ENCODE assay signal across 8 cellular contexts in genomic region chr17:19766421-19767270, GRCh38. TPM values are rescaled to one million over a fixed set of nuclear protein-coding genes. Genes with fewer than 3 reads are reported as not detected.
DNase-seq lines count a peak whose midpoint lies in the region; ATAC-seq and TF ChIP-seq lines count a peak whose summit lies in the region.

No MANE protein-coding gene starts in this region.

- peak overlapping the region; percentile 21 for H2AFZ ChIP-seq in osteoblast (ENCODE audit: low read length)

- DNase-seq in DMS79 treated with DMSO at 0.1 percent for 48 hours (lab: John Stamatoyannopoulos, UW) (peak; percentile 20), DMS79 (lab: John Stamatoyannopoulos, UW) (no peak), HuH-7 (ENCODE audit: low spot score) (peak; percentile 76), RPMI8226 (peak; percentile 67), foreskin fibroblast (peak; percentile 36 to 84), osteoblast (ENCODE audit: insufficient read length, low spot score, missing footprints) (peak; percentile 93), tibial artery (peak; percentile 75 to 85)

- intact Hi-C loops in tibial artery (cut with DNase I; ENCODE audit: low total_unique reads) = loop anchor here (5.0 kb wide), 1 partner anchor 254 kb away; no protein-coding TSS in a partner anchor

- TF ChIP-seq CTCF in foreskin fibroblast (IDR thresholded peaks at IDR 0.05; ENCODE audit: low read depth, low read length) = peak; percentile 99
- peak; percentile 95 for TF ChIP-seq CTCF in osteoblast (IDR thresholded peaks at IDR 0.05; ENCODE audit: extremely low read depth, low read depth, low read length)
- TF ChIP-seq CTCF in tibial artery (IDR thresholded peaks at IDR 0.05) = peak; percentile 92 to 98

- no peaks in the 10 kb centered on the region for H4K20me1 ChIP-seq in osteoblast (ENCODE audit: insufficient read depth, low read length)

- H3K4me2 ChIP-seq in osteoblast (ENCODE audit: insufficient read depth, low read length) = no peak overlapping the region

- peak overlapping the region; percentile 31 for H3K27ac Mint-ChIP-seq in activated T-helper 17 cell treated with anti-CD3 and anti-CD28 coated beads, Interleukin-2, amount 50 U/mL, for 72 hours

- no peaks in the 10 kb centered on the region for H3K9me3 Mint-ChIP-seq in activated T-helper 17 cell treated with anti-CD3 and anti-CD28 coated beads, Interleukin-2, amount 50 U/mL, for 72 hours

- H3K9me3 ChIP-seq in osteoblast (ENCODE audit: low read depth, low read length) = no peaks in the 10 kb centered on the region
- H3K9me3 ChIP-seq in tibial artery = no peaks in the 10 kb centered on the region

- ATAC-seq in activated T-helper 17 cell treated with anti-CD3 and anti-CD28 coated beads, Interleukin-2, amount 50 U/mL, for 72 hours (replicated peaks) = peak; percentile 86

- H3K4me3 ChIP-seq in foreskin fibroblast (ENCODE audit: low read depth in 1 of 2, low read length in 2 of 2) (no peak overlapping the region), osteoblast (ENCODE audit: insufficient read depth, low read length) (no peak overlapping the region), tibial artery (no peak overlapping the region)

- no peaks in the 10 kb centered on the region for H3K36me3 Mint-ChIP-seq in activated T-helper 17 cell treated with anti-CD3 and anti-CD28 coated beads, Interleukin-2, amount 50 U/mL, for 72 hours (ENCODE audit: low read depth)

- peaks cover 16% of the 10 kb centered on the region for H3K4me1 ChIP-seq in osteoblast (ENCODE audit: insufficient read depth, low read length)
- H3K4me1 ChIP-seq in tibial artery = peaks cover 0 to 19% (median 12%) of the 10 kb centered on the region in 4 donors

- H3K4me3 Mint-ChIP-seq in activated T-helper 17 cell treated with anti-CD3 and anti-CD28 coated beads, Interleukin-2, amount 50 U/mL, for 72 hours = peak overlapping the region; percentile 35

- H3K27me3 Mint-ChIP-seq in activated T-helper 17 cell treated with anti-CD3 and anti-CD28 coated beads, Interleukin-2, amount 50 U/mL, for 72 hours = peaks cover 3% of the 10 kb centered on the region

- H3K27me3 ChIP-seq in osteoblast (ENCODE audit: insufficient read depth, low read length) (no peaks in the 10 kb centered on the region), tibial artery (no peaks in the 10 kb centered on the region)

- no peaks in the 10 kb centered on the region for H3K79me2 ChIP-seq in osteoblast (ENCODE audit: insufficient read depth, low read length)

- no peak overlapping the region for H3K27ac ChIP-seq in osteoblast (ENCODE audit: low read depth, low read length)
- no peak overlapping the region for H3K27ac ChIP-seq in tibial artery

- peaks cover 25% of the 10 kb centered on the region for H3K4me1 Mint-ChIP-seq in activated T-helper 17 cell treated with anti-CD3 and anti-CD28 coated beads, Interleukin-2, amount 50 U/mL, for 72 hours

- H3K36me3 ChIP-seq in osteoblast (ENCODE audit: insufficient read depth, low read length) (no peaks in the 10 kb centered on the region), tibial artery (peaks cover 0 to 11% (median 0%) of the 10 kb centered on the region in 3 donors)

RNA-seq across cellular contexts. Expression of gene ALDH3A1, which starts 18.5 kb away (rescaled TPM):
- total RNA-seq in activated T-helper 17 cell treated with anti-CD3 and anti-CD28 coated beads, Interleukin-2, amount 50 U/mL, for 72 hours = not detected
- under 0.01 TPM in 1 of 2 replicates, not detected in the other for total RNA-seq in osteoblast

RNA-seq across cellular contexts. Expression of gene SLC47A2, which starts 50.3 kb away (rescaled TPM):
- not detected for total RNA-seq in activated T-helper 17 cell treated with anti-CD3 and anti-CD28 coated beads, Interleukin-2, amount 50 U/mL, for 72 hours
- total RNA-seq in osteoblast = not detected in 2 replicates
